Comparison of ENCODE assay signal across 23 cellular contexts in the genomic region with DNA sequence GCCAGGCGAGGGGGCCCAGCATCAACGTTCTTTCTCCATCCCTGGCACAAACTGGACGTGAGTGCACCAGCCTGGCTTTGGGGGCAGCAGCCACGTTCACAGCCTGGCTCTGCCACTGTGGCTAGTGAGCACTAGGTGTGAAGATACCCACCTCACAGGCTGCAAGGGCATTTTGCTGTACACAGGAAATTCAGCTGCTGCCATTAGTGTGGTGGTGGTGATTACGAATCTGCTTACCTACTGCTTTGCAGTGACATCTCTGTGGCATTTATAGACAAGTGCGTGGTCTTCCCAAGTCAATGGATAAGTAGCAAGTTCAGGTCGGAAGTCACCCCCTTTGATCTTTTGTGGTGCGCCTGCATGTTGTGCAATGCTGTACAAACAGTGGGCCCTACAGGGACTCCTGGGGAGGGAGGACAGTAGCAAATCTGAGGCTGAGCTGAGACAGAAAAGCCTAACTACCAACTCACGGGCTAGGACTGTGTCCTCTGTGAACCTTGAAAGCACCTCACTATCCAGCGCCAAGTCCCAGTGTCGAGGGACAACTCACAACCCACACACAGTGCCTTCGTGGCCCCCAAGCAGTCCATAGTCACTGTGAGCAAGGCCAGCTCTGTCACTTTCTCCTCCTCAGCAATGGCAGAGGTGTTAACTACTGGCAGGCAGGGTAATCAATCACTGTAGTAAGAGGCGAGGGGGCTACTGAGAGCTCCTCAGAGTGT. TPM values are rescaled to one million over a fixed set of nuclear protein-coding genes. Genes with fewer than 3 reads are reported as not detected.
DNase-seq lines count a peak whose midpoint lies in the region; ATAC-seq and TF ChIP-seq lines count a peak whose summit lies in the region.
"Had no signal": no experiment of that assay in that cellular context is flagged by ENCODE, and none has a peak within 500 bp of the region (broad histone marks: within the 10 kb centered on the region; RNA-seq: fewer than 3 reads in every experiment).

No MANE protein-coding gene starts in this region.

- H3K9me3 ChIP-seq in Caco-2 (no peaks in the 10 kb centered on the region), OCI-LY7 (ENCODE audit: low read length) (no peaks in the 10 kb centered on the region), gastroesophageal sphincter (no peaks in the 10 kb centered on the region)
- H3K9me3 ChIP-seq: BE2C, MG63 had no signal

- TF ChIP-seq CTCF in Caco-2 (IDR thresholded peaks at IDR 0.05; ENCODE audit: insufficient read depth in 1 of 2, low read depth in 1 of 2, low read length in 1 of 2, severe bottlenecking in 1 of 2, unreplicated experiment in 1 of 2), result no peak
- no peak for TF ChIP-seq CTCF in OCI-LY7 (conservative IDR thresholded peaks at IDR 0.05; ENCODE audit: low read length)
- no peak for TF ChIP-seq CTCF in gastroesophageal sphincter (IDR thresholded peaks at IDR 0.05)
- no peak for TF ChIP-seq CTCF in neural crest cell (conservative IDR thresholded peaks at IDR 0.05)

- H3K4me3 Mint-ChIP-seq in Caco-2 (ENCODE audit: unreplicated experiment) (no peak overlapping the region), neural crest cell (no peak overlapping the region)

- peak; percentile 9 for ATAC-seq in gastroesophageal sphincter
- ATAC-seq: GM12878, K562 had no signal

- H2AFZ ChIP-seq in OCI-LY7 (ENCODE audit: low read length), result no peak overlapping the region
- H2AFZ ChIP-seq: PC-9 had no signal

- H4K20me1 ChIP-seq in OCI-LY7 (ENCODE audit: insufficient read depth, low read length), result no peaks in the 10 kb centered on the region

- CTCF ChIA-PET in Caco-2 (lab: Charles Lee), result no interaction called here
- CTCF ChIA-PET in OCI-LY7 (lab: Charles Lee; ENCODE audit: unreplicated experiment), result no interaction called here

- H3K27me3 ChIP-seq in Caco-2 (replicated peaks; ENCODE audit: control insufficient read depth, insufficient read depth, low read length) (no peaks in the 10 kb centered on the region), gastroesophageal sphincter (no peaks in the 10 kb centered on the region)
- H3K27me3 ChIP-seq: BE2C, MG63 had no signal

- H3K27me3 Mint-ChIP-seq in Caco-2 (ENCODE audit: insufficient read depth, unreplicated experiment), result no peaks in the 10 kb centered on the region
- no peaks in the 10 kb centered on the region for H3K27me3 Mint-ChIP-seq in neural crest cell (ENCODE audit: low read depth)

- no peak for TF ChIP-seq EP300 in gastroesophageal sphincter (IDR thresholded peaks at IDR 0.05)

- POLR2A ChIA-PET in Caco-2 (lab: Charles Lee), result no interaction called here
- POLR2A ChIA-PET in OCI-LY7 (lab: Charles Lee), result interaction anchor here (1.1 to 1.3 kb wide), 2 partner anchors 25 to 31 kb away, joined by 4 to 5 read pairs; a partner anchor contains a TSS

- H3K4me1 ChIP-seq in Caco-2 (no peaks in the 10 kb centered on the region), OCI-LY7 (ENCODE audit: insufficient read depth, low read length, poor library complexity, severe bottlenecking) (peaks cover 45% of the 10 kb centered on the region), gastroesophageal sphincter (no peaks in the 10 kb centered on the region)
- H3K4me1 ChIP-seq: BE2C had no signal

- H3K36me3 Mint-ChIP-seq in Caco-2 (ENCODE audit: insufficient read depth, unreplicated experiment), result no peaks in the 10 kb centered on the region
- peaks cover 3% of the 10 kb centered on the region for H3K36me3 Mint-ChIP-seq in neural crest cell (ENCODE audit: low read depth)

- H3K9me3 Mint-ChIP-seq in Caco-2 (ENCODE audit: unreplicated experiment) (no peaks in the 10 kb centered on the region), neural crest cell (no peaks in the 10 kb centered on the region)

- no peak overlapping the region for H3K4me2 ChIP-seq in OCI-LY7 (ENCODE audit: low read length)
- H3K4me2 ChIP-seq: PC-9 had no signal

- no peak overlapping the region for H3K4me3 ChIP-seq in Caco-2 (ENCODE audit: low read depth, low read length)
- H3K4me3 ChIP-seq in OCI-LY7 (ENCODE audit: low read depth, low read length, poor library complexity, severe bottlenecking), result no peak overlapping the region
- no peak overlapping the region for H3K4me3 ChIP-seq in gastroesophageal sphincter
- H3K4me3 ChIP-seq: GM12878, K562, MG63, PC-9 had no signal

- H3K27ac Mint-ChIP-seq in Caco-2 (ENCODE audit: unreplicated experiment), result no peak overlapping the region
- H3K27ac Mint-ChIP-seq in neural crest cell (ENCODE audit: unreplicated experiment), result peak overlapping the region; percentile 43

- BruUV-seq in Caco-2 (replicated peaks; lab: Mats Ljungman, UMichigan) (no TSS peak), OCI-LY7 (replicated peaks; lab: Mats Ljungman, UMichigan) (TSS peak; percentile 7)

- intact Hi-C loops in Caco-2 (cut with micrococcal nuclease; ENCODE audit: unreplicated experiment), result no loop called here
- intact Hi-C loops in OCI-LY7 (cut with micrococcal nuclease; ENCODE audit: unreplicated experiment), result no loop called here

- DNase-seq in Caco-2 (peak; percentile 37 to 42), OCI-LY7 (ENCODE audit: low spot score) (no peak), neural crest cell (ENCODE audit: low read depth, low spot score) (no peak), OCI-M2 (lab: John Stamatoyannopoulos, UW; ENCODE audit: unreplicated experiment) (no peak)
- DNase-seq in effector CD4-positive, alpha-beta T cell, result no peak
- DNase-seq in stimulated activated naive CD4-positive, alpha-beta T cell treated with Interleukin-2 at 50 U/mL for 16 hours (lab: John Stamatoyannopoulos, UW), result no peak
- DNase-seq: BE2C, DND-41, H7, MG63, NCI-H1417, NCI-H1694 treated with DMSO at 0.1 percent for 48 hours, NCI-H2081 treated with DMSO at 0.1 percent for 48 hours, NCI-H446 treated with DMSO at 0.1 percent for 48 hours, NCI-H526 treated with DMSO at 0.1 percent for 48 hours, PC-9, RPMI8226, SHP77 had no signal

- WGBS in gastroesophageal sphincter (ENCODE audit: low coverage in 1 of 2), 2 donors, result 60 to 88% methylated on average over 1 to 5 of the region's 13 CpGs

- no peaks in the 10 kb centered on the region for H3K79me2 ChIP-seq in OCI-LY7 (ENCODE audit: insufficient read depth, low read depth, low read length)

- H3K9me2 ChIP-seq in OCI-LY7 (ENCODE audit: insufficient read depth, low read length), result no peaks in the 10 kb centered on the region

- H3K4me1 Mint-ChIP-seq in Caco-2 (ENCODE audit: low read depth, unreplicated experiment) (peaks cover 7% of the 10 kb centered on the region), neural crest cell (no peaks in the 10 kb centered on the region)

- no peak for TF ChIP-seq POLR2A in gastroesophageal sphincter (IDR thresholded peaks at IDR 0.05)

- H3K36me3 ChIP-seq in Caco-2 (ENCODE audit: control insufficient read depth, insufficient read depth, low read length) (peaks cover 2% of the 10 kb centered on the region), OCI-LY7 (ENCODE audit: insufficient read depth, low read length) (peaks cover 34% of the 10 kb centered on the region), gastroesophageal sphincter (peaks cover 0 to 88% of the 10 kb centered on the region in 2 donors)

- H3K27ac ChIP-seq in OCI-LY7 (ENCODE audit: low read depth, low read length, poor library complexity, severe bottlenecking) (no peak overlapping the region), gastroesophageal sphincter (no peak overlapping the region)
- H3K27ac ChIP-seq: PC-9 had no signal

RNA-seq across cellular contexts. Expression of a gene that starts 16.9 kb away (rescaled TPM):
- total RNA-seq in Caco-2 (2022), result not detected in 2 replicates
- total RNA-seq in OCI-LY7 (2014; rRNA removed; shearing (Covaris generic)), result not detected in 2 replicates
- not detected in 2 replicates for total RNA-seq in OCI-LY7 (2022)
- under 1 TPM in 2 of 4 donors, not detected in 2; 0.13 to 0.81 TPM for total RNA-seq in gastroesophageal sphincter
- not detected in 2 replicates for total RNA-seq in neural crest cell
- total RNA-seq: A673, GM12878, H7, K562, LHCN-M2, PC-9 had no signal

RNA-seq across cellular contexts. Expression of a gene that starts 30.6 kb away (rescaled TPM):
- total RNA-seq in Caco-2 (2022) (53.2 and 53.4 TPM in 2 replicates), OCI-LY7 (2022) (40.3 and 44.5 TPM in 2 replicates), gastroesophageal sphincter (10 to 100 TPM; 25.3 to 64.0 (median 39.1) TPM), neural crest cell (50.9 and 54.0 TPM in 2 replicates)
- total RNA-seq in OCI-LY7 (2014; rRNA removed; shearing (Covaris generic)), result 37.3 and 39.7 TPM in 2 replicates

RNA-seq across cellular contexts. Expression of a gene that starts 30.8 kb away (rescaled TPM):
- total RNA-seq in Caco-2 (2022) (87.3 and 91.2 TPM in 2 replicates), OCI-LY7 (2022) (81.1 and 96.2 TPM in 2 replicates), gastroesophageal sphincter (10 to 100 TPM; 38.6 to 59.2 (median 50.3) TPM), neural crest cell (89.7 and 89.8 TPM in 2 replicates)
- 59.1 and 61.4 TPM in 2 replicates for total RNA-seq in OCI-LY7 (2014; rRNA removed; shearing (Covaris generic))

Comparison
In these comparisons a context has a peak if more than half of its experiments do, and no peak if none do; other contexts are left out.
1. DNase-seq: peak in Caco-2 (2 of 2); none in OCI-LY7 (single experiment), neural crest cell (single experiment), OCI-M2 (single experiment), effector CD4-positive, alpha-beta T cell (single experiment) and stimulated activated naive CD4-positive, alpha-beta T cell treated with Interleukin-2 at 50 U/mL for 16 hours (single experiment).